In the genomic region with DNA sequence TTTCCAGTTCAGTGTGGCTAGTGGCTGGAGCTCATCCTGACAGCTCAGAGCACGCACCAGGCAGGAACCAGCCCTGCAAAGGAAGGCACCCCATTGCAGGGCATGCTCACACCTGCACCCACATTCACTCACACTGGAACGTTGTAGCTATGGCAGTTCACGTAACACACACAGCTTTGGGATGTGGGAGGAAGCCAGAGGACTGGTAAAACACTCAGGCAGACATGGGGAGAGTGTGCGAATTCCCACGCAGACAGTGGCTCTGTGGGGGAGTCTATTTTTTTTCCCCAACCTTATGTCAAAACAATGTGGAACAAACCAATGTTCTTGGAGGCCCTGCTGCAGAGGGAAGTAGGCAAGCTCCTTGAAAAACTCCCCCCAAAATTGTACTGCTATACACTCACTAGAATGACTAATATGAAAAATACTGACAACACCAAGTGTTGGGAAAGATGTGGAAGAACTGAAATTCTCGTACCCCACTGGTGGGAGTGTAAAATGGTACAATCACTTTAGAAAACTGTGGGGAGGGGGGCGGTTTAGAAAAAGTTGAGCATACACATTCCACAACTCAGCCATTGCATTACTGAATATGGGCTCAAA, we compare ENCODE assay signal across 29 cellular contexts.
"Had no signal": no experiment of that assay in that cellular context is flagged by ENCODE, and none has a peak within 500 bp of the region (broad histone marks: within the 10 kb centered on the region; RNA-seq: fewer than 3 reads in every experiment).

No MANE protein-coding gene starts in this region.

- H3K4me1 ChIP-seq: adrenal gland, colonic mucosa had no signal

- H3K36me3 ChIP-seq: adrenal gland, cardiac muscle cell, colonic mucosa, esophagus muscularis mucosa, pancreas, right atrium auricular region, tibial nerve, WERI-Rb-1 had no signal

- DNase-seq: activated CD4-positive, alpha-beta T cell treated with anti-CD3 and anti-CD28 coated beads for 48 hours; activated CD4-positive, alpha-beta T cell treated with anti-CD3 and anti-CD28 coated beads, Interleukin-2, amount 50 U/mL, for 48 hours; activated CD8-positive, alpha-beta memory T cell treated with anti-CD3 and anti-CD28 coated beads for 24 hours; activated effector memory CD4-positive, alpha-beta T cell treated with Interleukin-2 at 50 U/mL for 16 hours; activated naive CD4-positive, alpha-beta T cell treated with anti-CD3 and anti-CD28 coated beads for 36 hours; activated naive CD8-positive, alpha-beta T cell treated with anti-CD3 and anti-CD28 coated beads for 36 hours; adrenal gland; aorta; body of pancreas; cerebellar nuclear complex; colonic mucosa; foreskin melanocyte; kidney; left colon; mammary epithelial cell; naive B cell; nephron progenitor cell; pancreas; psoas muscle; stimulated activated CD4-positive, alpha-beta T cell treated with anti-CD3 and anti-CD28 coated beads, Interleukin-15, amount 100 ng/mL, for 24 hours; stimulated activated naive CD4-positive, alpha-beta T cell; SW 1271; T-helper 9 cell; WERI-Rb-1 had no signal

- H3K27ac ChIP-seq: adrenal gland, body of pancreas, cardiac muscle cell, colonic mucosa, esophagus muscularis mucosa, pancreas, psoas muscle, right atrium auricular region, tibial nerve, WERI-Rb-1 had no signal

- H3K9me3 ChIP-seq: adrenal gland, body of pancreas, colonic mucosa, esophagus muscularis mucosa, pancreas, psoas muscle, right atrium auricular region, tibial nerve had no signal

- H3K4me3 ChIP-seq: adrenal gland, body of pancreas, cardiac muscle cell, colonic mucosa, esophagus muscularis mucosa, pancreas, psoas muscle, right atrium auricular region, tibial nerve had no signal

- H3K27me3 ChIP-seq: adrenal gland, body of pancreas, cardiac muscle cell, colonic mucosa, esophagus muscularis mucosa, pancreas, right atrium auricular region, tibial nerve had no signal

- ATAC-seq: activated CD4-positive, CD25-positive, alpha-beta regulatory T cell treated with anti-CD3 and anti-CD28 coated beads, Interleukin-2, amount 50 U/mL, for 24 hours; body of pancreas; left colon; pancreas; psoas muscle had no signal
